In genomic region chr16:67423015-67423414, GRCh38 we compare ENCODE assay signal across 14 cellular contexts. TPM values are rescaled to one million over a fixed set of nuclear protein-coding genes. Genes with fewer than 3 reads are reported as not detected.
A peak's percentile ranks its signal among the peaks of the same experiment; 100 is the strongest.
DNase-seq lines count a peak whose midpoint lies in the region; ATAC-seq, FAIRE-seq and TF ChIP-seq lines count a peak whose summit lies in the region.
"Had no signal": no experiment of that assay in that cellular context is flagged by ENCODE, and none has a peak within 500 bp of the region (broad histone marks: within the 10 kb centered on the region; RNA-seq: fewer than 3 reads in every experiment).

No MANE protein-coding gene starts in this region.

- H3K4me2 ChIP-seq in GM23338 = no peak overlapping the region
- H3K4me2 ChIP-seq in K562 (ENCODE audit: insufficient read depth, low read length) = no peak overlapping the region
- no peak overlapping the region for H3K4me2 ChIP-seq in neuronal stem cell (ENCODE audit: insufficient read depth, low read length, poor library complexity, severe bottlenecking)

- peaks cover 3% of the 10 kb centered on the region; the same call in 1 of the 3 replicates for H3K36me3 Mint-ChIP-seq in GM23338 (ENCODE audit: low read depth)
- H3K36me3 Mint-ChIP-seq: CD4-positive, CD25-positive, alpha-beta regulatory T cell had no signal

- H3F3A ChIP-seq in GM23338 (replicated peaks; ENCODE audit: low read depth) = peaks cover 11% of the 10 kb centered on the region; the same call in 1 of the 2 replicates

- H2BK15ac ChIP-seq in neuronal stem cell (ENCODE audit: low read length) = no peak overlapping the region

- H3K27ac ChIP-seq in GM23338 (ENCODE audit: low read depth) = no peak overlapping the region; the same call in 1 of the 2 replicates
- no peak overlapping the region for H3K27ac ChIP-seq in K562 (ENCODE audit: extremely low read depth, low read depth, low read length)
- no peak overlapping the region for H3K27ac ChIP-seq in neuronal stem cell (replicated peaks; ENCODE audit: low read length)
- H3K27ac ChIP-seq: BLaER1 treated with 17β-estradiol and CSF1 and Interleukin-3, amounts not matched to agents 10 nM and 100 nM; HL-60 had no signal

- H3K23ac ChIP-seq in neuronal stem cell (ENCODE audit: low read depth, low read length, poor library complexity) = no peak overlapping the region

- no peak for TF ChIP-seq EP300 in K562 (IDR thresholded peaks at IDR 0.05; ENCODE audit: low read length)

- TF ChIP-seq CTCF in GM23338 (conservative IDR thresholded peaks at IDR 0.05; ENCODE audit: low read depth in 2 of 2) = no peak
- no peak for TF ChIP-seq CTCF in K562 (IDR thresholded peaks at IDR 0.05 in 2 of 3, conservative IDR thresholded peaks at IDR 0.05 in 1 of 3; ENCODE audit: insufficient read depth in 2 of 3, low read depth in 1 of 3, low read length in 3 of 3)

- WGBS in K562 (ENCODE audit: insufficient coverage, low coverage, missing lambda C conversion rate) = 20% methylated on average over 5 of the region's 5 CpGs
- WGBS in neuronal stem cell (ENCODE audit: extremely low coverage in 2 of 2, insufficient read length in 2 of 2, insufficient replicate concordance in 1 of 2), 2 donors = no CpG with 5 or more reads among the region's 5 CpGs

- H2AK5ac ChIP-seq in neuronal stem cell (ENCODE audit: low read depth, low read length) = no peak overlapping the region

- no peak overlapping the region for H3K14ac ChIP-seq in neuronal stem cell (ENCODE audit: low read length)

- no peak overlapping the region for H3K4me3 Mint-ChIP-seq in GM23338
- H3K4me3 Mint-ChIP-seq: CD4-positive, CD25-positive, alpha-beta regulatory T cell had no signal

- peak overlapping the region; percentile 89; the same call in 1 of the 2 replicates for H3K27ac Mint-ChIP-seq in GM23338
- H3K27ac Mint-ChIP-seq: CD4-positive, CD25-positive, alpha-beta regulatory T cell had no signal

- no peaks in the 10 kb centered on the region for H3K79me1 ChIP-seq in neuronal stem cell (ENCODE audit: low read depth, low read length)

- H3K9me2 ChIP-seq in GM23338 (ENCODE audit: insufficient read depth) = no peaks in the 10 kb centered on the region

- H3K4me1 Mint-ChIP-seq in GM23338 = peaks cover 58% of the 10 kb centered on the region
- H3K4me1 Mint-ChIP-seq: CD4-positive, CD25-positive, alpha-beta regulatory T cell had no signal

- H3K9me3 ChIP-seq in K562 (replicated peaks; ENCODE audit: control insufficient read depth, insufficient read depth, low read depth, low read length) = no peaks in the 10 kb centered on the region
- no peaks in the 10 kb centered on the region for H3K9me3 ChIP-seq in neuronal stem cell (replicated peaks in 1 of 2; ENCODE audit: control insufficient read depth in 2 of 2, insufficient read depth in 1 of 2, low read depth in 1 of 2, low read length in 2 of 2)
- H3K9me3 ChIP-seq: BLaER1 treated with 17β-estradiol and CSF1 and Interleukin-3, amounts not matched to agents 10 nM and 100 nM had no signal

- H2BK12ac ChIP-seq in neuronal stem cell (ENCODE audit: low read length) = no peak overlapping the region

- TF ChIP-seq RAD21 in K562 (CRISPR knock-in tag; conservative IDR thresholded peaks at IDR 0.05 in 1 of 2, IDR thresholded peaks at IDR 0.05 in 1 of 2) = no peak

- H3K9ac ChIP-seq in K562 (ENCODE audit: insufficient read depth in 1 of 2, low read depth in 2 of 2, low read length in 2 of 2) (no peak overlapping the region), neuronal stem cell (ENCODE audit: low read depth, low read length, poor library complexity) (no peak overlapping the region)
- H3K9ac ChIP-seq: BLaER1 treated with 17β-estradiol and CSF1 and Interleukin-3, amounts not matched to agents 10 nM and 100 nM had no signal

- no peak overlapping the region for H4K8ac ChIP-seq in neuronal stem cell (ENCODE audit: low read depth, low read length)

- H3K4ac ChIP-seq in neuronal stem cell (ENCODE audit: low read length) = no peak overlapping the region

- H3K18ac ChIP-seq in neuronal stem cell (ENCODE audit: low read length) = no peak overlapping the region

- no peak for TF ChIP-seq POLR2A in K562 (conservative IDR thresholded peaks at IDR 0.05)

- H3K27me3 Mint-ChIP-seq in GM23338 (ENCODE audit: insufficient read depth, low read depth, poor library complexity) = peaks cover 29% of the 10 kb centered on the region

- H2BK5ac ChIP-seq in neuronal stem cell (ENCODE audit: low read length) = no peak overlapping the region

- in situ Hi-C loops in K562 (cut with MboI) = loop anchor here (25.0 kb wide), 1 partner anchor 461 kb away; the partner anchor contains the start of gene CES3

- H3K27me3 ChIP-seq in GM23338 (ENCODE audit: insufficient read depth) (no peaks in the 10 kb centered on the region), K562 (ENCODE audit: control insufficient read depth in 2 of 2, insufficient read depth in 2 of 2, low read length in 2 of 2) (peaks cover 5 to 18% of the 10 kb centered on the region in 2 experiments; a peak in 4 of 5 replicates), neuronal stem cell (ENCODE audit: control insufficient read depth in 3 of 3, insufficient read depth in 3 of 3, low read depth in 1 of 3, low read length in 3 of 3) (peaks cover 0 to 4% (median 0%) of the 10 kb centered on the region in 3 experiments)

- no TSS peak for BruUV-seq in K562 (replicated peaks; lab: Mats Ljungman, UMichigan)

- FAIRE-seq in K562 (lab: Jason Lieb, UNC) = no peak
- FAIRE-seq: H54 had no signal

- H2AFZ ChIP-seq in GM23338 = no peak overlapping the region
- H2AFZ ChIP-seq in K562 (ENCODE audit: low read depth, low read length) = no peak overlapping the region; the same call in 1 of the 2 replicates
- peak overlapping the region; percentile 28 for H2AFZ ChIP-seq in neuronal stem cell (ENCODE audit: low read length)

- intact Hi-C loops in K562 (cut with micrococcal nuclease) = loop anchor here (10.0 kb wide), 1 partner anchor 92 kb away; no protein-coding TSS in a partner anchor

- no peak overlapping the region for H4K91ac ChIP-seq in neuronal stem cell (ENCODE audit: low read depth, low read length, poor library complexity)

- ATAC-seq in GM23338 = no peak
- ATAC-seq in K562 = no peak
- ATAC-seq: HCT116 had no signal

- no peak for DNase-seq in GM23338 (ENCODE audit: low spot score)
- no peak for DNase-seq in K562 (ENCODE audit: extremely low read depth in 1 of 4, low spot score in 3 of 4)
- no peak for DNase-seq in neuronal stem cell (ENCODE audit: low spot score)
- DNase-seq in cortex of kidney (lab: John Stamatoyannopoulos, UW) = no peak
- no peak for DNase-seq in activated effector memory CD4-positive, alpha-beta T cell treated with Interleukin-2 at 50 U/mL for 16 hours
- DNase-seq: ACHN; CD4-positive, CD25-positive, alpha-beta regulatory T cell; DND-41; KBM-7 had no signal

- no peak overlapping the region for H2BK120ac ChIP-seq in neuronal stem cell (ENCODE audit: low read depth, low read length)

- H3K4me3 ChIP-seq in GM23338 = no peak overlapping the region
- H3K4me3 ChIP-seq in K562 = no peak overlapping the region
- no peak overlapping the region for H3K4me3 ChIP-seq in neuronal stem cell (ENCODE audit: low read length in 2 of 2)
- H3K4me3 ChIP-seq: BLaER1 treated with 17β-estradiol and CSF1 and Interleukin-3, amounts not matched to agents 10 nM and 100 nM had no signal

- H3K9me3 Mint-ChIP-seq in GM23338 = peaks cover 3% of the 10 kb centered on the region; the same call in 2 of the 3 replicates

- POLR2A ChIA-PET in K562 (lab: Yijun Ruan, JAX) = interaction anchor here (0.6 to 0.8 kb wide), 3 partner anchors 45 to 138 kb away, joined by 3 read pairs; no protein-coding TSS in a partner anchor

- H3K4me1 ChIP-seq in GM23338 (ENCODE audit: insufficient read depth) (peaks cover 50% of the 10 kb centered on the region), K562 (replicated peaks in 1 of 2; ENCODE audit: control insufficient read depth in 2 of 2, insufficient read depth in 2 of 2, low read length in 2 of 2) (peaks cover 0 to 2% of the 10 kb centered on the region in 2 experiments; a peak in 2 of 5 replicates), neuronal stem cell (ENCODE audit: control insufficient read depth in 2 of 2, insufficient read depth in 1 of 2, low read depth in 1 of 2, low read length in 2 of 2) (peaks cover 16% of the 10 kb centered on the region in 2 donors)

- H4K20me1 ChIP-seq in GM23338 (replicated peaks; ENCODE audit: insufficient read depth) = no peaks in the 10 kb centered on the region
- H4K20me1 ChIP-seq in K562 (replicated peaks; ENCODE audit: control insufficient read depth, insufficient read depth, low read length) = no peaks in the 10 kb centered on the region; the same call in 1 of the 2 replicates

- H3K36me3 ChIP-seq in GM23338 (ENCODE audit: insufficient read depth) = no peaks in the 10 kb centered on the region
- H3K36me3 ChIP-seq in K562 (ENCODE audit: control insufficient read depth, insufficient read depth, low read length) = no peaks in the 10 kb centered on the region
- no peaks in the 10 kb centered on the region for H3K36me3 ChIP-seq in neuronal stem cell (replicated peaks in 1 of 2; ENCODE audit: control insufficient read depth in 2 of 2, insufficient read depth in 2 of 2, low read length in 2 of 2)
- H3K36me3 ChIP-seq: BLaER1 treated with 17β-estradiol and CSF1 and Interleukin-3, amounts not matched to agents 10 nM and 100 nM had no signal

- CTCF ChIA-PET in K562 (lab: Yijun Ruan, JAX; ENCODE audit: low intra/inter-chr PET ratio) = no interaction called here

- H3K79me2 ChIP-seq in GM23338 (replicated peaks; ENCODE audit: insufficient read depth) (no peaks in the 10 kb centered on the region), K562 (ENCODE audit: control insufficient read depth, insufficient read depth, low read length) (no peaks in the 10 kb centered on the region)

- H3K9me1 ChIP-seq in K562 (ENCODE audit: control insufficient read depth, insufficient read depth, low read length) = no peaks in the 10 kb centered on the region

RNA-seq across cellular contexts. Expression of gene ZDHHC1, which starts 6.7 kb away (rescaled TPM):
- total RNA-seq in GM23338 (2014; rRNA removed; shearing (Covaris generic)) = 2.3 and 2.7 TPM in 2 replicates
- polyA plus RNA-seq in GM23338 (2016; fragmentation: Nextera tagmentation; extraction: Ambion mirVana) = 1.4 and 1.6 TPM in 2 replicates
- total RNA-seq in K562 (2011; cell fraction: chromatin; rRNA removed; ENCODE audit: low replicate concordance) = not detected in 2 replicates
- 0.50 TPM in 1 of 2 replicates, not detected in the other for total RNA-seq in K562 (2011; cell fraction: nucleolus; rRNA removed)
- not detected in 2 replicates for total RNA-seq in K562 (2011; cell fraction: nucleoplasm; rRNA removed)
- total RNA-seq in K562 (2014; rRNA removed) = 0.24 and 0.77 TPM in 2 replicates
- not detected in 2 replicates for total RNA-seq in K562 (2014; rRNA removed; fragmentation: Illumina TruSeq; extraction: Trizol)
- 0.36 TPM in 1 of 2 replicates, not detected in the other for total RNA-seq in K562 (2015; rRNA removed; fragmentation: Illumina TruSeq; extraction: Trizol)
- total RNA-seq in K562 (2021) = 0.16 TPM in 1 of 2 replicates, not detected in the other
- polyA plus RNA-seq in K562 (2011; rRNA removed) = 0.06 and 0.07 TPM in 2 replicates
- polyA plus RNA-seq in K562 (2011; cell fraction: cytosol; rRNA removed) = 0.13 and 0.95 TPM in 2 replicates
- polyA plus RNA-seq in K562 (2011; cell fraction: nucleus; rRNA removed) = 0.28 and 0.43 TPM in 2 replicates
- polyA plus RNA-seq in K562 (2012) = 0.17 TPM in 1 of 2 replicates, not detected in the other
- not detected in 2 replicates for polyA plus RNA-seq in K562 (2014; fragmentation: Illumina TruSeq; extraction: Trizol)
- polyA plus RNA-seq in K562 (2014; fragmentation: Nextera tagmentation; extraction: Ambion mirVana) = not detected
- 0.25 TPM in 1 of 2 replicates, not detected in the other for polyA plus RNA-seq in K562 (2014; rRNA removed)
- polyA minus RNA-seq in K562 (2011; rRNA and poly(A)+ RNA removed) = not detected in 2 replicates
- not detected in 2 replicates for polyA minus RNA-seq in K562 (2011; cell fraction: cytosol; rRNA and poly(A)+ RNA removed)
- polyA minus RNA-seq in K562 (2011; cell fraction: nucleus; rRNA and poly(A)+ RNA removed) = 0.54 TPM in 1 of 2 replicates, not detected in the other
- polyA plus RNA-seq in neuronal stem cell (2013, experiment 1 of 2) = 4.1 TPM
- 4.7 TPM for polyA plus RNA-seq in neuronal stem cell (2013, experiment 2 of 2)
- total RNA-seq: CD4-positive, CD25-positive, alpha-beta regulatory T cell had no signal

RNA-seq across cellular contexts. Expression of gene HSD11B2, which starts 7.9 kb away (rescaled TPM):
- total RNA-seq in GM23338 (2014; rRNA removed; shearing (Covaris generic)) = 23.0 and 25.1 TPM in 2 replicates
- 14.8 and 16.6 TPM in 2 replicates for polyA plus RNA-seq in GM23338 (2016; fragmentation: Nextera tagmentation; extraction: Ambion mirVana)
- 3.4 and 5.6 TPM in 2 replicates for total RNA-seq in K562 (2011; cell fraction: chromatin; rRNA removed; ENCODE audit: low replicate concordance)
- 3.0 and 4.7 TPM in 2 replicates for total RNA-seq in K562 (2011; cell fraction: nucleolus; rRNA removed)
- 2.4 and 6.9 TPM in 2 replicates for total RNA-seq in K562 (2011; cell fraction: nucleoplasm; rRNA removed)
- total RNA-seq in K562 (2014; rRNA removed) = 0.95 and 2.9 TPM in 2 replicates
- total RNA-seq in K562 (2014; rRNA removed; fragmentation: Illumina TruSeq; extraction: Trizol) = 0.22 and 0.55 TPM in 2 replicates
- total RNA-seq in K562 (2015; rRNA removed; fragmentation: Illumina TruSeq; extraction: Trizol) = 0.60 and 0.65 TPM in 2 replicates
- 1.9 and 2.0 TPM in 2 replicates for total RNA-seq in K562 (2021)
- 0.79 and 2.2 TPM in 2 replicates for polyA plus RNA-seq in K562 (2011; rRNA removed)
- 1.8 and 2.4 TPM in 2 replicates for polyA plus RNA-seq in K562 (2011; cell fraction: cytosol; rRNA removed)
- 3.4 and 4.8 TPM in 2 replicates for polyA plus RNA-seq in K562 (2011; cell fraction: nucleus; rRNA removed)
- 0.86 and 2.0 TPM in 2 replicates for polyA plus RNA-seq in K562 (2012)
- polyA plus RNA-seq in K562 (2014; fragmentation: Illumina TruSeq; extraction: Trizol) = 1.4 and 2.7 TPM in 2 replicates
- polyA plus RNA-seq in K562 (2014; fragmentation: Nextera tagmentation; extraction: Ambion mirVana) = under 1 TPM; 0.08 to 0.18 TPM
- 1.4 and 2.2 TPM in 2 replicates for polyA plus RNA-seq in K562 (2014; rRNA removed)
- 0.72 and 1.1 TPM in 2 replicates for polyA minus RNA-seq in K562 (2011; rRNA and poly(A)+ RNA removed)
- polyA minus RNA-seq in K562 (2011; cell fraction: cytosol; rRNA and poly(A)+ RNA removed) = 1.9 and 2.9 TPM in 2 replicates
- 0.67 and 0.81 TPM in 2 replicates for polyA minus RNA-seq in K562 (2011; cell fraction: nucleus; rRNA and poly(A)+ RNA removed)
- polyA plus RNA-seq in neuronal stem cell (2013, experiment 1 of 2) = 1.1 TPM
- polyA plus RNA-seq in neuronal stem cell (2013, experiment 2 of 2) = 0.78 TPM
- total RNA-seq: A172; CD4-positive, CD25-positive, alpha-beta regulatory T cell had no signal
- polyA plus RNA-seq: CD4-positive, CD25-positive, alpha-beta regulatory T cell had no signal

RNA-seq across cellular contexts. Expression of gene TPPP3, which starts 29.7 kb away (rescaled TPM):
- 0.28 TPM in 1 of 2 replicates, not detected in the other for total RNA-seq in GM23338 (2014; rRNA removed; shearing (Covaris generic))
- polyA plus RNA-seq in GM23338 (2016; fragmentation: Nextera tagmentation; extraction: Ambion mirVana) = 0.26 and 1.3 TPM in 2 replicates
- total RNA-seq in K562 (2011; cell fraction: chromatin; rRNA removed; ENCODE audit: low replicate concordance) = 0.44 TPM in 1 of 2 replicates, not detected in the other
- 0.17 TPM in 1 of 2 replicates, not detected in the other for total RNA-seq in K562 (2011; cell fraction: nucleolus; rRNA removed)
- total RNA-seq in K562 (2011; cell fraction: nucleoplasm; rRNA removed) = 0.37 TPM in 1 of 2 replicates, not detected in the other
- 0.16 and 0.50 TPM in 2 replicates for total RNA-seq in K562 (2014; rRNA removed)
- total RNA-seq in K562 (2014; rRNA removed; fragmentation: Illumina TruSeq; extraction: Trizol) = 0.25 TPM in 1 of 2 replicates, not detected in the other
- not detected in 2 replicates for total RNA-seq in K562 (2015; rRNA removed; fragmentation: Illumina TruSeq; extraction: Trizol)
- total RNA-seq in K562 (2021) = 0.38 and 0.44 TPM in 2 replicates
- polyA plus RNA-seq in K562 (2011; rRNA removed) = 0.32 and 0.58 TPM in 2 replicates
- polyA plus RNA-seq in K562 (2011; cell fraction: cytosol; rRNA removed) = 0.44 and 0.60 TPM in 2 replicates
- 0.31 and 0.46 TPM in 2 replicates for polyA plus RNA-seq in K562 (2011; cell fraction: nucleus; rRNA removed)
- polyA plus RNA-seq in K562 (2012) = 0.37 and 0.38 TPM in 2 replicates
- polyA plus RNA-seq in K562 (2014; fragmentation: Illumina TruSeq; extraction: Trizol) = 0.36 and 0.66 TPM in 2 replicates
- under 1 TPM in 1 of 2 experiments, not detected in 1; 0.13 TPM for polyA plus RNA-seq in K562 (2014; fragmentation: Nextera tagmentation; extraction: Ambion mirVana)
- polyA plus RNA-seq in K562 (2014; rRNA removed) = 0.50 and 0.92 TPM in 2 replicates
- 0.21 TPM in 1 of 2 replicates, not detected in the other for polyA minus RNA-seq in K562 (2011; rRNA and poly(A)+ RNA removed)
- not detected in 2 replicates for polyA minus RNA-seq in K562 (2011; cell fraction: cytosol; rRNA and poly(A)+ RNA removed)
- 0.13 and 0.33 TPM in 2 replicates for polyA minus RNA-seq in K562 (2011; cell fraction: nucleus; rRNA and poly(A)+ RNA removed)
- polyA plus RNA-seq in neuronal stem cell (2013, experiment 1 of 2) = 20.8 TPM
- polyA plus RNA-seq in neuronal stem cell (2013, experiment 2 of 2) = 19.8 TPM
- total RNA-seq: CD4-positive, CD25-positive, alpha-beta regulatory T cell had no signal
- polyA plus RNA-seq: CD4-positive, CD25-positive, alpha-beta regulatory T cell had no signal

RNA-seq across cellular contexts. Expression of gene ATP6V0D1, which starts 57.9 kb away (rescaled TPM):
- 68.7 and 69.4 TPM in 2 replicates for total RNA-seq in GM23338 (2014; rRNA removed; shearing (Covaris generic))
- 19.5 and 20.6 TPM in 2 replicates for polyA plus RNA-seq in GM23338 (2016; fragmentation: Nextera tagmentation; extraction: Ambion mirVana)
- total RNA-seq in K562 (2011; cell fraction: chromatin; rRNA removed; ENCODE audit: low replicate concordance) = 30.0 and 74.0 TPM in 2 replicates
- total RNA-seq in K562 (2011; cell fraction: nucleolus; rRNA removed) = 56.4 and 56.6 TPM in 2 replicates
- 38.9 and 42.7 TPM in 2 replicates for total RNA-seq in K562 (2011; cell fraction: nucleoplasm; rRNA removed)
- total RNA-seq in K562 (2014; rRNA removed) = 45.6 and 54.5 TPM in 2 replicates
- 22.0 and 30.6 TPM in 2 replicates for total RNA-seq in K562 (2014; rRNA removed; fragmentation: Illumina TruSeq; extraction: Trizol)
- total RNA-seq in K562 (2015; rRNA removed; fragmentation: Illumina TruSeq; extraction: Trizol) = 51.8 and 53.5 TPM in 2 replicates
- total RNA-seq in K562 (2021) = 61.3 and 61.5 TPM in 2 replicates
- polyA plus RNA-seq in K562 (2011; rRNA removed) = 48.2 and 51.5 TPM in 2 replicates
- 97.2 and 146 TPM in 2 replicates for polyA plus RNA-seq in K562 (2011; cell fraction: cytosol; rRNA removed)
- polyA plus RNA-seq in K562 (2011; cell fraction: nucleus; rRNA removed) = 52.3 and 67.8 TPM in 2 replicates
- polyA plus RNA-seq in K562 (2012) = 84.3 and 116 TPM in 2 replicates
- 64.9 and 69.7 TPM in 2 replicates for polyA plus RNA-seq in K562 (2014; fragmentation: Illumina TruSeq; extraction: Trizol)
- polyA plus RNA-seq in K562 (2014; fragmentation: Nextera tagmentation; extraction: Ambion mirVana) = 10 to 100 TPM; 23.2 to 40.7 TPM
- polyA plus RNA-seq in K562 (2014; rRNA removed) = 33.9 and 37.3 TPM in 2 replicates
- 45.3 and 118 TPM in 2 replicates for polyA minus RNA-seq in K562 (2011; rRNA and poly(A)+ RNA removed)
- polyA minus RNA-seq in K562 (2011; cell fraction: cytosol; rRNA and poly(A)+ RNA removed) = 61.6 and 78.2 TPM in 2 replicates
- polyA minus RNA-seq in K562 (2011; cell fraction: nucleus; rRNA and poly(A)+ RNA removed) = 17.6 and 17.7 TPM in 2 replicates
- polyA plus RNA-seq in neuronal stem cell (2013, experiment 1 of 2) = 20.8 TPM
- 20.9 TPM for polyA plus RNA-seq in neuronal stem cell (2013, experiment 2 of 2)
